In the genomic region with DNA sequence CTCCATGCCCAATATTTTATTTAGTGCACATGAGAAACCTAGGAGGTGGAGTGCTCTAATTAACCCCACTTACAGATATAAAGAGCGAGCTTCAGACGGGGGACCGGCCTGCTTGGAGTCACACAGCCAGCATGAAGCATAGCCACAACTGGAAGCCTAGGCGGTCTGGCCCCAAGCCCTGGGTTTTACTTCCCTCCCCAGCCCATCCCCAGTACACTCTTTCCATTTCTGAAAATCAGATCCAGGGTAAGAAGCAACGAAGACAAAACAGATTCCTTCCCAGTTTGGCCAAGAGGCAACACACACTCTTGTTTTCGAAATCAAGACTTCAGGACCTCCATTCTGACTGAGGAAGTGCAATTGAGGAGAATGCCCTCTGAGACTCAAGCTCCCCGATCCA, we compare ENCODE assay signal across 19 cellular contexts. TPM values are rescaled to one million over a fixed set of nuclear protein-coding genes. Genes with fewer than 3 reads are reported as not detected.
DNase-seq lines count a peak whose midpoint lies in the region; ATAC-seq and TF ChIP-seq lines count a peak whose summit lies in the region.
"Had no signal": no experiment of that assay in that cellular context is flagged by ENCODE, and none has a peak within 500 bp of the region (broad histone marks: within the 10 kb centered on the region; RNA-seq: fewer than 3 reads in every experiment).

No MANE protein-coding gene starts in this region.

- no peaks in the 10 kb centered on the region for H3K9me3 Mint-ChIP-seq in endodermal cell
- H3K9me3 Mint-ChIP-seq: activated CD8-positive, alpha-beta T cell treated with anti-CD3 and anti-CD28 coated beads for 36 hours had no signal

- H3K4me3 ChIP-seq in endodermal cell (ENCODE audit: low read length): no peak overlapping the region
- no peak overlapping the region for H3K4me3 ChIP-seq in subcutaneous abdominal adipose tissue (ENCODE audit: low read depth in 1 of 5, low read length in 5 of 5)
- H3K4me3 ChIP-seq in Peyer's patch: no peak overlapping the region
- H3K4me3 ChIP-seq in mesenchymal stem cell (ENCODE audit: insufficient read depth in 1 of 2, low read depth in 1 of 2, low read length in 2 of 2): no peak overlapping the region
- H3K4me3 ChIP-seq: hepatocyte, mucosa of descending colon had no signal

- peaks cover 7% of the 10 kb centered on the region for H3K27me3 Mint-ChIP-seq in endodermal cell (ENCODE audit: insufficient read depth)
- H3K27me3 Mint-ChIP-seq: activated CD8-positive, alpha-beta T cell treated with anti-CD3 and anti-CD28 coated beads for 36 hours; activated naive CD8-positive, alpha-beta T cell had no signal

- no peak overlapping the region for H4K8ac ChIP-seq in mesenchymal stem cell (ENCODE audit: low read length)

- H3K9ac ChIP-seq in endodermal cell (ENCODE audit: extremely low read depth, low read length, poor library complexity, severe bottlenecking) (no peak overlapping the region), subcutaneous abdominal adipose tissue (ENCODE audit: low read length in 5 of 5) (no peak overlapping the region), mesenchymal stem cell (ENCODE audit: low read length) (no peak overlapping the region)

- no peak overlapping the region for H3K14ac ChIP-seq in mesenchymal stem cell (ENCODE audit: low read length in 2 of 2)

- DNase-seq in CD1c-positive myeloid dendritic cell (ENCODE audit: extremely low spot score) (peak; percentile 19), endodermal cell (no peak), medulla oblongata (ENCODE audit: extremely low spot score) (peak; percentile 54), Peyer's patch (no peak), mesenchymal stem cell (no peak)
- DNase-seq in activated CD8-positive, alpha-beta memory T cell treated with anti-CD3 and anti-CD28 coated beads for 24 hours: no peak
- DNase-seq: activated CD8-positive, alpha-beta T cell treated with anti-CD3 and anti-CD28 coated beads for 36 hours; EL; Karpas-422; mucosa of descending colon; NCI-H1436 had no signal

- H2AFZ ChIP-seq in mesenchymal stem cell (ENCODE audit: low read depth, low read length): no peak overlapping the region
- H2AFZ ChIP-seq: hepatocyte had no signal

- no peaks in the 10 kb centered on the region for H3K27me3 ChIP-seq in endodermal cell (ENCODE audit: control insufficient read depth, insufficient read depth, low read length, poor library complexity, severe bottlenecking)
- no peaks in the 10 kb centered on the region for H3K27me3 ChIP-seq in subcutaneous abdominal adipose tissue (ENCODE audit: control insufficient read depth in 5 of 5, insufficient read depth in 4 of 5, low read length in 5 of 5)
- H3K27me3 ChIP-seq in Peyer's patch: no peaks in the 10 kb centered on the region
- peaks cover 17 to 30% of the 10 kb centered on the region in 2 experiments for H3K27me3 ChIP-seq in mesenchymal stem cell (ENCODE audit: control insufficient read depth in 1 of 2, insufficient read depth in 1 of 2, low read length in 2 of 2)
- H3K27me3 ChIP-seq: hepatocyte had no signal

- no peak overlapping the region for H2BK120ac ChIP-seq in mesenchymal stem cell (ENCODE audit: low read depth, low read length)

- H3K4me2 ChIP-seq in mesenchymal stem cell (ENCODE audit: low read length, poor library complexity, severe bottlenecking): no peak overlapping the region
- H3K4me2 ChIP-seq: hepatocyte had no signal

- H3K23ac ChIP-seq in mesenchymal stem cell (ENCODE audit: low read length in 2 of 2): no peak overlapping the region

- no peak overlapping the region for H2BK12ac ChIP-seq in mesenchymal stem cell (ENCODE audit: low read length in 2 of 2)

- H3K4me1 ChIP-seq in endodermal cell (ENCODE audit: control insufficient read depth, insufficient read depth, low read length): no peaks in the 10 kb centered on the region
- peaks cover 7 to 62% (median 33%) of the 10 kb centered on the region in 5 donors for H3K4me1 ChIP-seq in subcutaneous abdominal adipose tissue (ENCODE audit: control insufficient read depth in 5 of 5, insufficient read depth in 5 of 5, low read length in 5 of 5)
- H3K4me1 ChIP-seq in Peyer's patch: no peaks in the 10 kb centered on the region
- no peaks in the 10 kb centered on the region for H3K4me1 ChIP-seq in mesenchymal stem cell (ENCODE audit: control insufficient read depth, insufficient read depth, low read depth, low read length)

- TF ChIP-seq CTCF in endodermal cell (conservative IDR thresholded peaks at IDR 0.05) (no peak), Peyer's patch (IDR thresholded peaks at IDR 0.05) (no peak)

- no peak overlapping the region for H4K91ac ChIP-seq in mesenchymal stem cell (ENCODE audit: low read length)

- H3K36me3 Mint-ChIP-seq in endodermal cell (ENCODE audit: low read depth): no peaks in the 10 kb centered on the region
- H3K36me3 Mint-ChIP-seq: activated naive CD8-positive, alpha-beta T cell had no signal

- ATAC-seq in GM18858 (IDR thresholded peaks at IDR 0.05; ENCODE audit: unreplicated experiment): no peak
- ATAC-seq: activated CD8-positive, alpha-beta T cell treated with anti-CD3 and anti-CD28 coated beads for 36 hours; HCT116; mucosa of descending colon had no signal

- H3K4me3 Mint-ChIP-seq in endodermal cell: no peak overlapping the region
- H3K4me3 Mint-ChIP-seq: activated CD8-positive, alpha-beta T cell treated with anti-CD3 and anti-CD28 coated beads for 36 hours; activated naive CD8-positive, alpha-beta T cell had no signal

- H3K4me1 Mint-ChIP-seq in endodermal cell: no peaks in the 10 kb centered on the region

- H3K9me3 ChIP-seq in endodermal cell (ENCODE audit: control insufficient read depth, low read length) (no peaks in the 10 kb centered on the region), subcutaneous abdominal adipose tissue (ENCODE audit: control insufficient read depth in 5 of 5, low read length in 5 of 5) (no peaks in the 10 kb centered on the region), Peyer's patch (no peaks in the 10 kb centered on the region), mesenchymal stem cell (ENCODE audit: control insufficient read depth, low read length) (no peaks in the 10 kb centered on the region)
- H3K9me3 ChIP-seq: mucosa of descending colon had no signal

- no peak overlapping the region for H2BK5ac ChIP-seq in mesenchymal stem cell (ENCODE audit: low read depth, low read length, poor library complexity, severe bottlenecking)

- peak overlapping the region; percentile 35 for H3K27ac Mint-ChIP-seq in endodermal cell
- H3K27ac Mint-ChIP-seq: activated CD8-positive, alpha-beta T cell treated with anti-CD3 and anti-CD28 coated beads for 36 hours; activated naive CD8-positive, alpha-beta T cell had no signal

- H3K18ac ChIP-seq in mesenchymal stem cell (ENCODE audit: low read depth in 1 of 2, low read length in 2 of 2): no peak overlapping the region

- no peak overlapping the region for H3K4ac ChIP-seq in mesenchymal stem cell (ENCODE audit: low read depth in 1 of 2, low read length in 2 of 2)

- no peaks in the 10 kb centered on the region for H3K79me1 ChIP-seq in mesenchymal stem cell (replicated peaks; ENCODE audit: low read length, poor library complexity, severe bottlenecking)

- H2AK5ac ChIP-seq in mesenchymal stem cell (ENCODE audit: low read length, severe bottlenecking): no peak overlapping the region

- H3K27ac ChIP-seq in endodermal cell (ENCODE audit: low read depth, low read length) (no peak overlapping the region), subcutaneous abdominal adipose tissue (ENCODE audit: low read depth, low read length) (peak overlapping the region; percentile 11), Peyer's patch (peak overlapping the region in 1 of 4 donors; percentile 38), mesenchymal stem cell (ENCODE audit: low read length, poor library complexity, severe bottlenecking) (no peak overlapping the region)
- H3K27ac ChIP-seq: hepatocyte, RWPE1 had no signal

- no peak overlapping the region for H2BK15ac ChIP-seq in mesenchymal stem cell (ENCODE audit: low read depth, poor library complexity, severe bottlenecking)

- WGBS in endodermal cell (ENCODE audit: insufficient coverage in 1 of 2, insufficient read length in 1 of 2), 2 experiments: 93 to 94% methylated on average over 3 to 7 of the region's 7 CpGs
- WGBS in mesenchymal stem cell: 89% methylated on average over 7 of the region's 7 CpGs

- H3K36me3 ChIP-seq in endodermal cell (ENCODE audit: control insufficient read depth, insufficient read depth, low read length): no peaks in the 10 kb centered on the region
- H3K36me3 ChIP-seq in subcutaneous abdominal adipose tissue (ENCODE audit: control insufficient read depth in 5 of 5, insufficient read depth in 5 of 5, low read length in 5 of 5): no peaks in the 10 kb centered on the region
- no peaks in the 10 kb centered on the region for H3K36me3 ChIP-seq in Peyer's patch
- H3K36me3 ChIP-seq in mesenchymal stem cell (ENCODE audit: control insufficient read depth in 1 of 2, insufficient read depth in 2 of 2, low read depth in 1 of 2, low read length in 2 of 2): no peaks in the 10 kb centered on the region

- no peak for TF ChIP-seq POLR2A in Peyer's patch (IDR thresholded peaks at IDR 0.05)

RNA-seq across cellular contexts. Expression of a gene that starts 27.1 kb away (rescaled TPM):
- total RNA-seq in endodermal cell: under 1 TPM in 1 of 2 donors, not detected in 1; 0.09 TPM
- polyA plus RNA-seq in endodermal cell (2013, experiment 1 of 2): 0.46 TPM
- polyA plus RNA-seq in endodermal cell (2013, experiment 2 of 2): 0.46 TPM
- total RNA-seq in Peyer's patch: 1 to 10 TPM in 1 of 4 donors, under 1 TPM in 3; 0.18 to 1.5 (median 0.81) TPM
- not detected for polyA plus RNA-seq in mesenchymal stem cell (2013, experiment 1 of 2)
- not detected for polyA plus RNA-seq in mesenchymal stem cell (2013, experiment 2 of 2)
- total RNA-seq: activated CD8-positive, alpha-beta T cell treated with anti-CD3 and anti-CD28 coated beads for 36 hours; T-helper 1 cell treated with Interleukin-12 subunit alpha and Interleukin-12 subunit beta and Interleukin-4 antibody, amounts not matched to agents 30 ng/mL and 1 ng/mL, for 36 hours had no signal
- polyA plus RNA-seq: keratinocyte had no signal

Comparison
In these comparisons a context has a peak if more than half of its experiments do, and no peak if none do; other contexts are left out.
1. DNase-seq: peak in CD1c-positive myeloid dendritic cell (single experiment) and medulla oblongata (single experiment); none in endodermal cell (single experiment), activated CD8-positive, alpha-beta memory T cell treated with anti-CD3 and anti-CD28 coated beads for 24 hours (single experiment), Peyer's patch (0 of 3) and mesenchymal stem cell (single experiment).